Comparison of ENCODE assay signal across 14 cellular contexts in genomic region chr5:31106742-31107546, GRCh38.
DNase-seq lines count a peak whose midpoint lies in the region; ATAC-seq and TF ChIP-seq lines count a peak whose summit lies in the region.
"Had no signal": no experiment of that assay in that cellular context is flagged by ENCODE, and none has a peak within 500 bp of the region (broad histone marks: within the 10 kb centered on the region; RNA-seq: fewer than 3 reads in every experiment).

No MANE protein-coding gene starts in this region.

- POLR2A ChIA-PET in WTC11 (lab: Charles Lee): no interaction called here

- H3K4me3 ChIP-seq in thoracic aorta: peak overlapping the region; percentile 3
- H3K4me3 ChIP-seq in breast epithelium: no peak overlapping the region
- H3K4me3 ChIP-seq: K562, vagina had no signal

- CTCF ChIA-PET in WTC11 (lab: Charles Lee): interaction anchor here (1.3 kb wide), 1 partner anchor 80 kb away, joined by 6 read pairs; no protein-coding TSS in a partner anchor

- H3K9me3 Mint-ChIP-seq in WTC11: peaks cover 8% of the 10 kb centered on the region; the same call in 1 of the 2 replicates

- no peaks in the 10 kb centered on the region for H3K27me3 ChIP-seq in thoracic aorta (replicated peaks; ENCODE audit: insufficient read depth)
- no peaks in the 10 kb centered on the region for H3K27me3 ChIP-seq in breast epithelium
- H3K27me3 ChIP-seq: vagina had no signal

- H3K9me3 ChIP-seq in thoracic aorta (no peaks in the 10 kb centered on the region), breast epithelium (no peaks in the 10 kb centered on the region)
- H3K9me3 ChIP-seq: vagina had no signal

- H3K27ac Mint-ChIP-seq in WTC11: peak overlapping the region; percentile 44

- H3K4me3 Mint-ChIP-seq in WTC11: no peak overlapping the region

- H3K36me3 ChIP-seq in thoracic aorta (no peaks in the 10 kb centered on the region), breast epithelium (no peaks in the 10 kb centered on the region)
- H3K36me3 ChIP-seq: vagina had no signal

- no peak for TF ChIP-seq CTCF in WTC11 (IDR thresholded peaks at IDR 0.05)
- TF ChIP-seq CTCF in thoracic aorta (IDR thresholded peaks at IDR 0.05): no peak
- no peak for TF ChIP-seq CTCF in breast epithelium (IDR thresholded peaks at IDR 0.05)

- ATAC-seq in WTC11: peak; percentile 86
- no peak for ATAC-seq in thoracic aorta (ENCODE audit: insufficient number of reproducible peaks, low FRiP score, low read depth)
- no peak for ATAC-seq in sciatic nerve
- ATAC-seq: K562 had no signal

- peaks cover 78% of the 10 kb centered on the region for H3K4me1 Mint-ChIP-seq in WTC11

- H3K27me3 Mint-ChIP-seq in WTC11 (ENCODE audit: low read depth): peaks cover 6% of the 10 kb centered on the region

- H3K27ac ChIP-seq in thoracic aorta (peak overlapping the region; percentile 23 to 47), breast epithelium (no peak overlapping the region)
- H3K27ac ChIP-seq: vagina had no signal

- H3K36me3 Mint-ChIP-seq in WTC11: 0 out of 2 replicates have a peak, but pooled peaks cover 4% of the 10 kb centered on the region

- H3K4me1 ChIP-seq in thoracic aorta (ENCODE audit: control insufficient read depth in 1 of 2, low read depth in 2 of 2) (peaks cover 7 to 24% of the 10 kb centered on the region in 2 donors), breast epithelium (no peaks in the 10 kb centered on the region)
- H3K4me1 ChIP-seq: vagina had no signal

- no peak for TF ChIP-seq POLR2A in breast epithelium (IDR thresholded peaks at IDR 0.05)

- intact Hi-C loops in sciatic nerve (cut with DNase I) (no loop called here), breast epithelium (cut with DNase I; ENCODE audit: low total_unique reads) (no loop called here)

- peak; percentile 43 for DNase-seq in M059J (ENCODE audit: low read depth)
- no peak for DNase-seq in WTC11 (ENCODE audit: low spot score)
- peak; percentile 16 for DNase-seq in iPS DF 4.7 (ENCODE audit: extremely low read depth, low spot score)
- DNase-seq in thoracic aorta (ENCODE audit: low spot score): no peak
- no peak for DNase-seq in sciatic nerve (ENCODE audit: low spot score)
- DNase-seq in breast epithelium (ENCODE audit: low spot score in 2 of 2): no peak
- no peak for DNase-seq in activated naive CD4-positive, alpha-beta T cell (lab: John Stamatoyannopoulos, UW)
- DNase-seq: activated CD4-positive, alpha-beta T cell treated with anti-CD3 and anti-CD28 coated beads for 48 hours; activated gamma-delta T cell treated with Interleukin-2 at 50 U/mL for 16 hours; cortex of kidney; DMS79 treated with DMSO at 0.1 percent for 48 hours; midbrain had no signal

TF ChIP-seq in WTC11, 78 proteins besides CTCF, POLR2A, EP300 and RAD21:
- TF ChIP-seq NFYB (CRISPR knock-in tag; conservative IDR thresholded peaks at IDR 0.05; ENCODE audit: low read depth) (no peak), MAX (CRISPR knock-in tag; IDR thresholded peaks at IDR 0.05) (no peak), SP1 (CRISPR knock-in tag; conservative IDR thresholded peaks at IDR 0.05) (no peak), CBFB (CRISPR knock-in tag; IDR thresholded peaks at IDR 0.05; ENCODE audit: low read depth) (no peak), ZNF425 (CRISPR knock-in tag; conservative IDR thresholded peaks at IDR 0.05) (no peak), ARID4B (CRISPR knock-in tag; IDR thresholded peaks at IDR 0.05; ENCODE audit: borderline replicate concordance) (no peak), CREM (CRISPR knock-in tag; IDR thresholded peaks at IDR 0.05) (no peak), CREB1 (CRISPR knock-in tag; IDR thresholded peaks at IDR 0.05) (no peak), USF2 (CRISPR knock-in tag; IDR thresholded peaks at IDR 0.05) (no peak), E2F5 (CRISPR knock-in tag; IDR thresholded peaks at IDR 0.05) (no peak), SMAD3 (CRISPR knock-in tag; IDR thresholded peaks at IDR 0.05; ENCODE audit: borderline replicate concordance) (no peak), ZMAT4 (CRISPR knock-in tag; IDR thresholded peaks at IDR 0.05) (no peak), EMX1 (CRISPR knock-in tag; IDR thresholded peaks at IDR 0.05) (no peak), CDX4 (CRISPR knock-in tag; IDR thresholded peaks at IDR 0.05; ENCODE audit: borderline replicate concordance) (no peak)

Comparison
In these comparisons a context has a peak if more than half of its experiments do, and no peak if none do; other contexts are left out.
1. DNase-seq: peak in M059J (single experiment) and iPS DF 4.7 (single experiment); none in WTC11 (single experiment), thoracic aorta (single experiment), sciatic nerve (single experiment), breast epithelium (0 of 2) and activated naive CD4-positive, alpha-beta T cell (0 of 4).
2. H3K27ac ChIP-seq: peak in thoracic aorta (2 of 2); none in breast epithelium (0 of 2).